In the genomic region with DNA sequence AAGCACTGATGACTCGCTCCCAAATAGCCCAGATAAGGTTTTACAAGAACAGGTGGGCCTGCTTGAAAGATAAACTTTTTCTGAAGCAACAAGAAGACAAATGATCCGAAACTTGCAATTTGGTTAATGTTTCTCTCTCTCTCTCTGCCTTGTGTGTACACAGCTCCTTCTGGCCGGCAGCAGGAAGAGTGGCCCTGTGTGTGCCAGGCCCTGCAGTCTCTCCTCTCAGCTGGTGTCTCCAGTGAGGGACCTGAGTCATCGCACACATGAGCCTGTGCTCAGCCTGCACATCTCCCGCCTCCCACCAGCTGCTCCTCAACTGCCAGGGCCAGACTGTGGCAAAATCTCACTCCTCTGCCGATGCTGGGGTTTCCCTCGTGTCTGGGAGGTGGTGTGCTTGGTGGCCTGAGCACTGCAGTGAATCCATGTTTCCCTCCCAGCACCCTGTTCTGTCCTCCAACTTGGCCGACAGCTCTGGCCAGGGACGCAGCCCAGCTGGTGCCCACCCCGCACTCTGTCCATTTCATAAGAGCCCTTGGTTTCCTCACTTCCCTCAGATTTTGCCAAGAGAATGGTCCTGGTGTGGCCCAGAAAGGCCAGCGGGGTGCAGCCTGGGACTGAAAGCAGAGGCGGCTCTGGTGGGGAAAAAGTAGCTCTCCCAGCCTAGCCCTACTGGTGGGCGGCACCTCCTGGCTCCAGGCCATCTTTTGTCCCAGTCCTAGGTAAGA, we compare ENCODE assay signal across 8 cellular contexts. TPM values are rescaled to one million over a fixed set of nuclear protein-coding genes. Genes with fewer than 3 reads are reported as not detected.
DNase-seq lines count a peak whose midpoint lies in the region; ATAC-seq and TF ChIP-seq lines count a peak whose summit lies in the region.

No MANE protein-coding gene starts in this region.

- no peaks in the 10 kb centered on the region for H3K9me3 ChIP-seq in osteoblast (ENCODE audit: low read depth, low read length)

- H3K4me2 ChIP-seq in osteoblast (ENCODE audit: insufficient read depth, low read length), result no peak overlapping the region

- ATAC-seq in HG02885 (IDR thresholded peaks at IDR 0.05; ENCODE audit: poor library complexity, unreplicated experiment) (no peak), HG03378 (IDR thresholded peaks at IDR 0.05; ENCODE audit: unreplicated experiment) (no peak)
- ATAC-seq in stimulated activated naive CD8-positive, alpha-beta T cell treated with anti-CD3 and anti-CD28 coated beads, Interleukin-15, Interleukin-2, amounts not matched to agents 100 U/mL and 50 U/mL, for 24 hours, result no peak

- no peaks in the 10 kb centered on the region for H3K36me3 ChIP-seq in osteoblast (ENCODE audit: insufficient read depth, low read length)

- no peaks in the 10 kb centered on the region for H4K20me1 ChIP-seq in osteoblast (ENCODE audit: insufficient read depth, low read length)

- no peaks in the 10 kb centered on the region for H3K27me3 ChIP-seq in osteoblast (ENCODE audit: insufficient read depth, low read length)

- peak overlapping the region; percentile 10 for H3K27ac ChIP-seq in cingulate gyrus (ENCODE audit: low read depth, low read length)
- no peak overlapping the region for H3K27ac ChIP-seq in osteoblast (ENCODE audit: low read depth, low read length)

- no peak for TF ChIP-seq CTCF in osteoblast (IDR thresholded peaks at IDR 0.05; ENCODE audit: extremely low read depth, low read depth, low read length)

- peaks cover 7% of the 10 kb centered on the region for H3K4me1 ChIP-seq in osteoblast (ENCODE audit: insufficient read depth, low read length)

- no peak overlapping the region for H2AFZ ChIP-seq in osteoblast (ENCODE audit: low read length)

- no peak overlapping the region for H3K4me3 ChIP-seq in osteoblast (ENCODE audit: insufficient read depth, low read length)

- no peaks in the 10 kb centered on the region for H3K79me2 ChIP-seq in osteoblast (ENCODE audit: insufficient read depth, low read length)

- DNase-seq in activated CD8-positive, alpha-beta memory T cell treated with anti-CD3 and anti-CD28 coated beads for 24 hours, result peak; percentile 49
- no peak for DNase-seq in activated CD8-positive, alpha-beta memory T cell treated with anti-CD3 and anti-CD28 coated beads, Interleukin-2, amount 50 U/mL, for 48 hours
- DNase-seq in NCI-H1092 (lab: John Stamatoyannopoulos, UW) (peak; percentile 50), osteoblast (ENCODE audit: insufficient read length, low spot score, missing footprints) (peak; percentile 95)
- DNase-seq in stimulated activated naive CD8-positive, alpha-beta T cell treated with anti-CD3 and anti-CD28 coated beads, Interleukin-15, Interleukin-2, amounts not matched to agents 100 U/mL and 50 U/mL, for 24 hours, result no peak

RNA-seq across cellular contexts. Expression of a gene that starts 49.4 kb away (rescaled TPM):
- total RNA-seq in osteoblast, result 21.4 and 23.3 TPM in 2 replicates

RNA-seq across cellular contexts. Expression of a gene that starts 49.5 kb away (rescaled TPM):
- total RNA-seq in osteoblast, result 1.8 and 2.2 TPM in 2 replicates

Comparison
In these comparisons a context has a peak if more than half of its experiments do, and no peak if none do; other contexts are left out.
1. DNase-seq: peak in activated CD8-positive, alpha-beta memory T cell treated with anti-CD3 and anti-CD28 coated beads for 24 hours (single experiment), NCI-H1092 (single experiment) and osteoblast (single experiment); none in activated CD8-positive, alpha-beta memory T cell treated with anti-CD3 and anti-CD28 coated beads, Interleukin-2, amount 50 U/mL, for 48 hours (single experiment) and stimulated activated naive CD8-positive, alpha-beta T cell treated with anti-CD3 and anti-CD28 coated beads, Interleukin-15, Interleukin-2, amounts not matched to agents 100 U/mL and 50 U/mL, for 24 hours (single experiment).